ENCODE assay signal across 23 cellular contexts in genomic region chr14:40346275-40346674, GRCh38.
DNase-seq lines count a peak whose midpoint lies in the region; ATAC-seq and TF ChIP-seq lines count a peak whose summit lies in the region.
"Had no signal": no experiment of that assay in that cellular context is flagged by ENCODE, and none has a peak within 500 bp of the region (broad histone marks: within the 10 kb centered on the region; RNA-seq: fewer than 3 reads in every experiment).

No MANE protein-coding gene starts in this region.

- H3K9me3 ChIP-seq in HUES48 (ENCODE audit: control insufficient read depth, insufficient read depth, low read length) (no peaks in the 10 kb centered on the region), SU-DHL-6 (ENCODE audit: insufficient read depth, low read length) (no peaks in the 10 kb centered on the region), osteoblast (ENCODE audit: low read depth, low read length) (no peaks in the 10 kb centered on the region)
- H3K9me3 ChIP-seq: BLaER1 had no signal

- H3K9me3 Mint-ChIP-seq in mesothelial cell of epicardium = no peaks in the 10 kb centered on the region

- peak overlapping the region; percentile 81 for H3K4me3 ChIP-seq in HUES48 (ENCODE audit: low read depth, low read length)
- H3K4me3 ChIP-seq in SU-DHL-6 (ENCODE audit: insufficient read depth, low read length, poor library complexity, severe bottlenecking) = no peak overlapping the region
- no peak overlapping the region for H3K4me3 ChIP-seq in osteoblast (ENCODE audit: insufficient read depth, low read length)
- H3K4me3 ChIP-seq: BLaER1, GM23248, PC-9 had no signal

- H3K4me3 Mint-ChIP-seq in mesothelial cell of epicardium = peak overlapping the region; percentile 40
- H3K4me3 Mint-ChIP-seq: CD4-positive, CD25-positive, alpha-beta regulatory T cell had no signal

- peaks cover 6% of the 10 kb centered on the region for H3K4me1 ChIP-seq in HUES48 (ENCODE audit: control insufficient read depth, insufficient read depth, low read length)
- H3K4me1 ChIP-seq in osteoblast (ENCODE audit: insufficient read depth, low read length) = no peaks in the 10 kb centered on the region
- H3K4me1 ChIP-seq: BLaER1 had no signal

- H3K27ac ChIP-seq in HUES48 (ENCODE audit: low read depth, low read length) (no peak overlapping the region), SU-DHL-6 (ENCODE audit: low read depth, low read length) (no peak overlapping the region), osteoblast (ENCODE audit: low read depth, low read length) (no peak overlapping the region)
- H3K27ac ChIP-seq: BLaER1, GM23248, PC-9 had no signal

- H3K36me3 ChIP-seq in HUES48 (ENCODE audit: control insufficient read depth, insufficient read depth, low read length) (no peaks in the 10 kb centered on the region), SU-DHL-6 (ENCODE audit: low read length) (no peaks in the 10 kb centered on the region), osteoblast (ENCODE audit: insufficient read depth, low read length) (no peaks in the 10 kb centered on the region)
- H3K36me3 ChIP-seq: BLaER1 had no signal

- no peaks in the 10 kb centered on the region for H3K9me2 ChIP-seq in SU-DHL-6 (replicated peaks; ENCODE audit: insufficient read depth, low read length)

- H3K79me2 ChIP-seq in SU-DHL-6 (ENCODE audit: insufficient read depth, low read length) = no peaks in the 10 kb centered on the region
- no peaks in the 10 kb centered on the region for H3K79me2 ChIP-seq in osteoblast (ENCODE audit: insufficient read depth, low read length)

- no peaks in the 10 kb centered on the region for H3K27me3 Mint-ChIP-seq in mesothelial cell of epicardium (ENCODE audit: low read depth)
- H3K27me3 Mint-ChIP-seq: CD4-positive, CD25-positive, alpha-beta regulatory T cell had no signal

- in situ Hi-C loops in KBM-7 (cut with MboI; ENCODE audit: low pct_unique_long_range_greater_than_20kb, low sequenced_read_pairs) = no loop called here

- no peaks in the 10 kb centered on the region for H3K27me3 ChIP-seq in HUES48 (ENCODE audit: control insufficient read depth, insufficient read depth, low read length)
- H3K27me3 ChIP-seq in SU-DHL-6 (ENCODE audit: low read length) = no peaks in the 10 kb centered on the region
- H3K27me3 ChIP-seq in osteoblast (ENCODE audit: insufficient read depth, low read length) = no peaks in the 10 kb centered on the region
- H3K27me3 ChIP-seq: BLaER1 had no signal

- H3K4me2 ChIP-seq in SU-DHL-6 (ENCODE audit: low read depth, low read length, poor library complexity, severe bottlenecking) = no peak overlapping the region
- no peak overlapping the region for H3K4me2 ChIP-seq in osteoblast (ENCODE audit: insufficient read depth, low read length)
- H3K4me2 ChIP-seq: BLaER1, PC-9 had no signal

- H3K36me3 Mint-ChIP-seq in mesothelial cell of epicardium = no peaks in the 10 kb centered on the region
- H3K36me3 Mint-ChIP-seq: CD4-positive, CD25-positive, alpha-beta regulatory T cell had no signal

- no peak for TF ChIP-seq CTCF in SU-DHL-6 (IDR thresholded peaks at IDR 0.05; ENCODE audit: insufficient read depth, low read length, poor library complexity, severe bottlenecking)
- TF ChIP-seq CTCF in mesothelial cell of epicardium (IDR thresholded peaks at IDR 0.05; ENCODE audit: unreplicated experiment) = no peak
- no peak for TF ChIP-seq CTCF in osteoblast (IDR thresholded peaks at IDR 0.05; ENCODE audit: extremely low read depth, low read depth, low read length)

- no peak overlapping the region for H3K9ac ChIP-seq in HUES48 (ENCODE audit: low read depth, low read length)
- no peak overlapping the region for H3K9ac ChIP-seq in SU-DHL-6 (ENCODE audit: low read length)
- H3K9ac ChIP-seq: BLaER1, GM23248 had no signal

- no peaks in the 10 kb centered on the region for H4K20me1 ChIP-seq in SU-DHL-6 (ENCODE audit: low read depth, low read length)
- H4K20me1 ChIP-seq in osteoblast (ENCODE audit: insufficient read depth, low read length) = no peaks in the 10 kb centered on the region
- H4K20me1 ChIP-seq: BLaER1 had no signal

- ATAC-seq in GM19328 (IDR thresholded peaks at IDR 0.05; ENCODE audit: unreplicated experiment) = no peak
- no peak for ATAC-seq in GM19397 (IDR thresholded peaks at IDR 0.05; ENCODE audit: unreplicated experiment)

- H3K27ac Mint-ChIP-seq in mesothelial cell of epicardium = no peak overlapping the region
- H3K27ac Mint-ChIP-seq: CD4-positive, CD25-positive, alpha-beta regulatory T cell; H9 had no signal

- H2AFZ ChIP-seq in SU-DHL-6 (ENCODE audit: low read depth, low read length, severe bottlenecking) (peak overlapping the region; percentile 8), osteoblast (ENCODE audit: low read length) (no peak overlapping the region)
- H2AFZ ChIP-seq: GM23248, PC-9 had no signal

- DNase-seq in mesothelial cell of epicardium (ENCODE audit: low spot score in 2 of 2, unreplicated experiment in 2 of 2) (no peak), osteoblast (ENCODE audit: insufficient read length, low spot score, missing footprints) (peak; percentile 14), KBM-7 (no peak)
- DNase-seq: CD4-positive, CD25-positive, alpha-beta regulatory T cell; DMS153; GM23248; H9; Karpas-422; NCI-H1092; NCI-H1417 treated with DMSO at 0.1 percent for 48 hours; NCI-H1694 treated with DMSO at 0.1 percent for 48 hours; NCI-H2171 treated with DMSO at 0.1 percent for 48 hours; NCI-H446 treated with DMSO at 0.1 percent for 48 hours; NCI-H526; NCI-H82; PC-9; Right ventricle myocardium superior; RPMI8226 had no signal

- peaks cover 21% of the 10 kb centered on the region for H3K4me1 Mint-ChIP-seq in mesothelial cell of epicardium
- H3K4me1 Mint-ChIP-seq: CD4-positive, CD25-positive, alpha-beta regulatory T cell had no signal

- H3F3A ChIP-seq in SU-DHL-6 (ENCODE audit: insufficient read depth) = no peaks in the 10 kb centered on the region
